ENCODE assay signal across 8 cellular contexts in the genomic region with DNA sequence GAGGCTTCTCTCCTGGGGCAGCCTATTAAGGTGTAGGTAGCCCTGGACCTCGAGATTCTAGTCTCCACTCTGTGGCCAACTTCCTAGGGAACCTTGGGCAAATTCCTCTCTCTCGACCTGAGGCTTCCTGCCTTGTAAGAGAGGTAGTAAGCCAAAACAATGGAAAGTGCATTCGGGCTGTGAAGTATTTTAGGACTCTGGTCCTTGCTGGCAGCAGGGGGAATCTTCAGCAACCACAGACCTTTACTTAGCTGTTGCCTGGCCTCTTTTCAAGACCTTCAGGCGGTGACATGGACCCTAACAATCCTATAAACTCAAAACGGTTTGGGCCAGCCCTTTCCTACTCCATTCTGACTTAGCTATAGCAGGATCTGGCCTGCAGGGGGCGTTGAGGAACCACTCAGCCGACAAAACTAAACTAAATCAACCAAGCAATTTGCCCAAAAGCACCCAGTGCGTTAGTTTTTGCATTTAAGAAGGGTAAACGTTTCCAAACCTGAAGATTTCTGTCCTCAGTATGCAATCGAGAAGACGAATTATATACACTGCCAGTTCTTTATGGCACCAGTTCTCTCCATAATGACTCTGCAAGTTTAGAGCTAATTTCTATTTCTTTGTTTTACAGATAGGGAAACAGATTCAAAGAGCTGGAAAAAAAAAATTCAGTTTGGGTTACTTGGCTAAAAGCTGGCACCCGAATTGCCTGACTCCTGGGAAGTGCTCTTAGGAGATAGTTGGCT. TPM values are rescaled to one million over a fixed set of nuclear protein-coding genes. Genes with fewer than 3 reads are reported as not detected.
DNase-seq lines count a peak whose midpoint lies in the region; ATAC-seq, FAIRE-seq and TF ChIP-seq lines count a peak whose summit lies in the region.

No MANE protein-coding gene starts in this region.

- peak overlapping the region; percentile 42 for H3K4me3 ChIP-seq in fibroblast of the aortic adventitia (ENCODE audit: low read depth, low read length)

- H3K27ac Mint-ChIP-seq in activated T-helper 2 cell treated with anti-CD3 and anti-CD28 coated beads, Interferon-gamma antibody, Interleukin-2, Interleukin-4, amounts not matched to agents 10 μg/mL and 5 μg/mL and 100 μg/mL, durations not matched to agents 14 hours and 24 hours and 36 hours = peak overlapping the region; percentile 96
- H3K27ac Mint-ChIP-seq in nephron progenitor cell = peak overlapping the region; percentile 69

- H3K27me3 Mint-ChIP-seq in activated T-helper 2 cell treated with anti-CD3 and anti-CD28 coated beads, Interferon-gamma antibody, Interleukin-2, Interleukin-4, amounts not matched to agents 10 μg/mL and 5 μg/mL and 100 μg/mL, durations not matched to agents 14 hours and 24 hours and 36 hours (ENCODE audit: low read depth) = no peaks in the 10 kb centered on the region
- H3K27me3 Mint-ChIP-seq in nephron progenitor cell (ENCODE audit: low read depth, poor library complexity) = no peaks in the 10 kb centered on the region

- H3K36me3 Mint-ChIP-seq in activated T-helper 2 cell treated with anti-CD3 and anti-CD28 coated beads, Interferon-gamma antibody, Interleukin-2, Interleukin-4, amounts not matched to agents 10 μg/mL and 5 μg/mL and 100 μg/mL, durations not matched to agents 14 hours and 24 hours and 36 hours (ENCODE audit: low read depth) = no peaks in the 10 kb centered on the region
- H3K36me3 Mint-ChIP-seq in nephron progenitor cell (ENCODE audit: low read depth) = no peaks in the 10 kb centered on the region

- no peak for ATAC-seq in GM18502 (IDR thresholded peaks at IDR 0.05; ENCODE audit: poor library complexity, unreplicated experiment)

- no peaks in the 10 kb centered on the region for H3K9me3 Mint-ChIP-seq in activated T-helper 2 cell treated with anti-CD3 and anti-CD28 coated beads, Interferon-gamma antibody, Interleukin-2, Interleukin-4, amounts not matched to agents 10 μg/mL and 5 μg/mL and 100 μg/mL, durations not matched to agents 14 hours and 24 hours and 36 hours
- H3K9me3 Mint-ChIP-seq in nephron progenitor cell = no peaks in the 10 kb centered on the region

- H3K4me3 Mint-ChIP-seq in activated T-helper 2 cell treated with anti-CD3 and anti-CD28 coated beads, Interferon-gamma antibody, Interleukin-2, Interleukin-4, amounts not matched to agents 10 μg/mL and 5 μg/mL and 100 μg/mL, durations not matched to agents 14 hours and 24 hours and 36 hours (ENCODE audit: low read depth) = peak overlapping the region; percentile 92
- peak overlapping the region; percentile 49 for H3K4me3 Mint-ChIP-seq in nephron progenitor cell

- H3K4me1 Mint-ChIP-seq in activated T-helper 2 cell treated with anti-CD3 and anti-CD28 coated beads, Interferon-gamma antibody, Interleukin-2, Interleukin-4, amounts not matched to agents 10 μg/mL and 5 μg/mL and 100 μg/mL, durations not matched to agents 14 hours and 24 hours and 36 hours (ENCODE audit: low read depth) = peaks cover 43% of the 10 kb centered on the region
- peaks cover 44% of the 10 kb centered on the region for H3K4me1 Mint-ChIP-seq in nephron progenitor cell

- intact Hi-C loops in activated T-helper 2 cell treated with anti-CD3 and anti-CD28 coated beads, Interferon-gamma antibody, Interleukin-2, Interleukin-4, amounts not matched to agents 10 μg/mL and 5 μg/mL and 100 μg/mL, durations not matched to agents 14 hours and 24 hours and 36 hours (cut with micrococcal nuclease) = loop anchor here (1.0 to 5.0 kb wide), 6 partner anchors 8 to 334 kb away; a partner anchor contains a TSS

- TF ChIP-seq CTCF in fibroblast of the aortic adventitia (IDR thresholded peaks at IDR 0.05; ENCODE audit: insufficient read depth, low read length) (peak; percentile 95), nephron progenitor cell (IDR thresholded peaks at IDR 0.05) (peak; percentile 92)

- DNase-seq in Kasumi-1 (lab: John Stamatoyannopoulos, UW) (peak; percentile 83 to 92), RPMI8226 (peak; percentile 88), fibroblast of the aortic adventitia (ENCODE audit: low read depth) (peak; percentile 94), nephron progenitor cell (peak; percentile 83)
- DNase-seq in activated T-helper 2 cell treated with anti-CD3 and anti-CD28 coated beads, Interferon-gamma antibody, Interleukin-2, Interleukin-4, amounts not matched to agents 10 μg/mL and 5 μg/mL and 100 μg/mL, durations not matched to agents 14 hours and 24 hours and 36 hours (ENCODE audit: low spot score) = peak; percentile 75
- DNase-seq in stimulated activated naive CD4-positive, alpha-beta T cell treated with Interleukin-2 at 50 U/mL for 16 hours (lab: John Stamatoyannopoulos, UW) = peak; percentile 74

- peak; percentile 90 for FAIRE-seq in G401.6 (lab: Jason Lieb, UNC)

RNA-seq across cellular contexts. Expression of a gene that starts 10.9 kb away (rescaled TPM):
- total RNA-seq in activated T-helper 2 cell treated with anti-CD3 and anti-CD28 coated beads, Interferon-gamma antibody, Interleukin-2, Interleukin-4, amounts not matched to agents 10 μg/mL and 5 μg/mL and 100 μg/mL, durations not matched to agents 14 hours and 24 hours and 36 hours = 7.1 and 7.9 TPM in 2 replicates
- 33.2 and 47.4 TPM in 2 replicates for total RNA-seq in fibroblast of the aortic adventitia (ENCODE audit: low replicate concordance)

RNA-seq across cellular contexts. Expression of a gene that starts 12.5 kb away (rescaled TPM):
- total RNA-seq in activated T-helper 2 cell treated with anti-CD3 and anti-CD28 coated beads, Interferon-gamma antibody, Interleukin-2, Interleukin-4, amounts not matched to agents 10 μg/mL and 5 μg/mL and 100 μg/mL, durations not matched to agents 14 hours and 24 hours and 36 hours = 134 and 137 TPM in 2 replicates
- 108 and 171 TPM in 2 replicates for total RNA-seq in fibroblast of the aortic adventitia (ENCODE audit: low replicate concordance)

RNA-seq across cellular contexts. Expression of a gene that starts 15.6 kb away (rescaled TPM):
- 96.2 and 98.9 TPM in 2 replicates for total RNA-seq in activated T-helper 2 cell treated with anti-CD3 and anti-CD28 coated beads, Interferon-gamma antibody, Interleukin-2, Interleukin-4, amounts not matched to agents 10 μg/mL and 5 μg/mL and 100 μg/mL, durations not matched to agents 14 hours and 24 hours and 36 hours
- total RNA-seq in fibroblast of the aortic adventitia (ENCODE audit: low replicate concordance) = 76.4 and 155 TPM in 2 replicates
